2 cellular contexts compared by ENCODE assay signal in genomic region chr20:50460608-50461268, GRCh38.
TF ChIP-seq lines count a peak whose summit lies in the region.

No MANE protein-coding gene starts in this region.

TF ChIP-seq in HEK293, 187 proteins besides CTCF, POLR2A, EP300 and RAD21 (continued from another document and continues in another):
- TF ChIP-seq, protein P1, sequence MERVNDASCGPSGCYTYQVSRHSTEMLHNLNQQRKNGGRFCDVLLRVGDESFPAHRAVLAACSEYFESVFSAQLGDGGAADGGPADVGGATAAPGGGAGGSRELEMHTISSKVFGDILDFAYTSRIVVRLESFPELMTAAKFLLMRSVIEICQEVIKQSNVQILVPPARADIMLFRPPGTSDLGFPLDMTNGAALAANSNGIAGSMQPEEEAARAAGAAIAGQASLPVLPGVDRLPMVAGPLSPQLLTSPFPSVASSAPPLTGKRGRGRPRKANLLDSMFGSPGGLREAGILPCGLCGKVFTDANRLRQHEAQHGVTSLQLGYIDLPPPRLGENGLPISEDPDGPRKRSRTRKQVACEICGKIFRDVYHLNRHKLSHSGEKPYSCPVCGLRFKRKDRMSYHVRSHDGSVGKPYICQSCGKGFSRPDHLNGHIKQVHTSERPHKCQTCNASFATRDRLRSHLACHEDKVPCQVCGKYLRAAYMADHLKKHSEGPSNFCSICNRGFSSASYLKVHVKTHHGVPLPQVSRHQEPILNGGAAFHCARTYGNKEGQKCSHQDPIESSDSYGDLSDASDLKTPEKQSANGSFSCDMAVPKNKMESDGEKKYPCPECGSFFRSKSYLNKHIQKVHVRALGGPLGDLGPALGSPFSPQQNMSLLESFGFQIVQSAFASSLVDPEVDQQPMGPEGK (tag by site-specific recombination; IDR thresholded peaks at IDR 0.05): peak; percentile 59
- TF ChIP-seq ZIC2 (tag by site-specific recombination; IDR thresholded peaks at IDR 0.05) (0 out of 2 replicates have a peak, but pooled peaks have one; percentile 42), WT1 (tag by site-specific recombination; IDR thresholded peaks at IDR 0.05) (no peak), ZNF580 (tag by site-specific recombination; IDR thresholded peaks at IDR 0.05) (no peak), KLF9 (tag by site-specific recombination; IDR thresholded peaks at IDR 0.05; ENCODE audit: low read depth) (no peak), ZNF645 (tag by site-specific recombination; IDR thresholded peaks at IDR 0.05) (no peak), ZNF266 (tag by site-specific recombination; IDR thresholded peaks at IDR 0.05; ENCODE audit: low read depth) (no peak), ZNF621 (tag by site-specific recombination; IDR thresholded peaks at IDR 0.05) (no peak), ZNF184 (tag by site-specific recombination; IDR thresholded peaks at IDR 0.05) (no peak), ZNF19 (tag by site-specific recombination; IDR thresholded peaks at IDR 0.05; ENCODE audit: low read depth) (no peak), GLIS2 (tag by site-specific recombination; IDR thresholded peaks at IDR 0.05) (no peak), ZNF23 (tag by site-specific recombination; IDR thresholded peaks at IDR 0.05; ENCODE audit: borderline replicate concordance) (no peak), ZNF398 (tag by site-specific recombination; IDR thresholded peaks at IDR 0.05) (no peak), ZNF239 (tag by site-specific recombination; IDR thresholded peaks at IDR 0.05) (no peak), ZNF768 (tag by site-specific recombination; IDR thresholded peaks at IDR 0.05) (no peak), IKZF3 (tag by site-specific recombination; IDR thresholded peaks at IDR 0.05) (peak; percentile 87), ZNF654 (tag by site-specific recombination; IDR thresholded peaks at IDR 0.05; ENCODE audit: low read depth) (peak; percentile 67), PRDM10 (tag by site-specific recombination; IDR thresholded peaks at IDR 0.05) (no peak), ZNF670 (tag by site-specific recombination; IDR thresholded peaks at IDR 0.05; ENCODE audit: low read depth) (no peak), ZNF169 (tag by site-specific recombination; IDR thresholded peaks at IDR 0.05) (no peak), ZBTB17 (tag by site-specific recombination; IDR thresholded peaks at IDR 0.05) (peak; percentile 40; the same call in 1 of the 2 replicates)

TF ChIP-seq in HepG2, 621 proteins besides CTCF, POLR2A, EP300 and RAD21 (continued from another document and continues in another):
- TF ChIP-seq, protein P2, sequence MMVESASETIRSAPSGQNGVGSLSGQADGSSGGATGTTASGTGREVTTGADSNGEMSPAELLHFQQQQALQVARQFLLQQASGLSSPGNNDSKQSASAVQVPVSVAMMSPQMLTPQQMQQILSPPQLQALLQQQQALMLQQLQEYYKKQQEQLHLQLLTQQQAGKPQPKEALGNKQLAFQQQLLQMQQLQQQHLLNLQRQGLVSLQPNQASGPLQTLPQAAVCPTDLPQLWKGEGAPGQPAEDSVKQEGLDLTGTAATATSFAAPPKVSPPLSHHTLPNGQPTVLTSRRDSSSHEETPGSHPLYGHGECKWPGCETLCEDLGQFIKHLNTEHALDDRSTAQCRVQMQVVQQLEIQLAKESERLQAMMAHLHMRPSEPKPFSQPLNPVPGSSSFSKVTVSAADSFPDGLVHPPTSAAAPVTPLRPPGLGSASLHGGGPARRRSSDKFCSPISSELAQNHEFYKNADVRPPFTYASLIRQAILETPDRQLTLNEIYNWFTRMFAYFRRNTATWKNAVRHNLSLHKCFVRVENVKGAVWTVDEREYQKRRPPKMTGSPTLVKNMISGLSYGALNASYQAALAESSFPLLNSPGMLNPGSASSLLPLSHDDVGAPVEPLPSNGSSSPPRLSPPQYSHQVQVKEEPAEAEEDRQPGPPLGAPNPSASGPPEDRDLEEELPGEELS (CRISPR knock-in tag; IDR thresholded peaks at IDR 0.05): peak; percentile 81
- TF ChIP-seq PLRG1 (conservative IDR thresholded peaks at IDR 0.05): no peak
- peak; percentile 85 for TF ChIP-seq CBFB (CRISPR knock-in tag; IDR thresholded peaks at IDR 0.05)
- no peak for TF ChIP-seq ZNF510 (CRISPR knock-in tag; IDR thresholded peaks at IDR 0.05; ENCODE audit: low read depth)
- no peak for TF ChIP-seq PRDM15 (CRISPR knock-in tag; IDR thresholded peaks at IDR 0.05)
- peak; percentile 60; the same call in 1 of the 2 replicates for TF ChIP-seq NFKBIZ (CRISPR knock-in tag; IDR thresholded peaks at IDR 0.05)
- TF ChIP-seq SOX6 (IDR thresholded peaks at IDR 0.05): no peak
- peak; percentile 87 for TF ChIP-seq SOX6 (CRISPR knock-in tag; IDR thresholded peaks at IDR 0.05)
- no peak for TF ChIP-seq ETS1 (CRISPR knock-in tag; IDR thresholded peaks at IDR 0.05)
- no peak for TF ChIP-seq ZNF703 (CRISPR knock-in tag; IDR thresholded peaks at IDR 0.05; ENCODE audit: borderline replicate concordance)
- TF ChIP-seq, protein P3, sequence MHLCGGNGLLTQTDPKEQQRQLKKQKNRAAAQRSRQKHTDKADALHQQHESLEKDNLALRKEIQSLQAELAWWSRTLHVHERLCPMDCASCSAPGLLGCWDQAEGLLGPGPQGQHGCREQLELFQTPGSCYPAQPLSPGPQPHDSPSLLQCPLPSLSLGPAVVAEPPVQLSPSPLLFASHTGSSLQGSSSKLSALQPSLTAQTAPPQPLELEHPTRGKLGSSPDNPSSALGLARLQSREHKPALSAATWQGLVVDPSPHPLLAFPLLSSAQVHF (CRISPR knock-in tag; IDR thresholded peaks at IDR 0.05): no peak
- TF ChIP-seq POLR2AphosphoS5 (IDR thresholded peaks at IDR 0.05; ENCODE audit: low read depth, low read length): no peak
- no peak for TF ChIP-seq MYNN (CRISPR knock-in tag; IDR thresholded peaks at IDR 0.05; ENCODE audit: low read depth)
- TF ChIP-seq, protein P4, sequence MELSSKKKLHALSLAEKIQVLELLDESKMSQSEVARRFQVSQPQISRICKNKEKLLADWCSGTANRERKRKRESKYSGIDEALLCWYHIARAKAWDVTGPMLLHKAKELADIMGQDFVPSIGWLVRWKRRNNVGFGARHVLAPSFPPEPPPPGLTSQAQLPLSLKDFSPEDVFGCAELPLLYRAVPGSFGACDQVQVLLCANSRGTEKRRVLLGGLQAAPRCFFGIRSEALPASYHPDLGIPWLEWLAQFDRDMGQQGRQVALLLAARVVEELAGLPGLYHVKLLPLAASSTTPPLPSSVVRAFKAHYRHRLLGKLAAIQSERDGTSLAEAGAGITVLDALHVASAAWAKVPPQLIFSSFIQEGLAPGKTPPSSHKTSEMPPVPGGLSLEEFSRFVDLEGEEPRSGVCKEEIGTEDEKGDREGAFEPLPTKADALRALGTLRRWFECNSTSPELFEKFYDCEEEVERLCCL (CRISPR knock-in tag; IDR thresholded peaks at IDR 0.05; ENCODE audit: borderline replicate concordance): no peak
- TF ChIP-seq GATAD1 (CRISPR knock-in tag; IDR thresholded peaks at IDR 0.05): peak; percentile 63; the same call in 1 of the 2 replicates
- TF ChIP-seq HNRNPK (IDR thresholded peaks at IDR 0.05; ENCODE audit: low read depth, low read length, poor library complexity, severe bottlenecking): no peak
- TF ChIP-seq, protein P5, sequence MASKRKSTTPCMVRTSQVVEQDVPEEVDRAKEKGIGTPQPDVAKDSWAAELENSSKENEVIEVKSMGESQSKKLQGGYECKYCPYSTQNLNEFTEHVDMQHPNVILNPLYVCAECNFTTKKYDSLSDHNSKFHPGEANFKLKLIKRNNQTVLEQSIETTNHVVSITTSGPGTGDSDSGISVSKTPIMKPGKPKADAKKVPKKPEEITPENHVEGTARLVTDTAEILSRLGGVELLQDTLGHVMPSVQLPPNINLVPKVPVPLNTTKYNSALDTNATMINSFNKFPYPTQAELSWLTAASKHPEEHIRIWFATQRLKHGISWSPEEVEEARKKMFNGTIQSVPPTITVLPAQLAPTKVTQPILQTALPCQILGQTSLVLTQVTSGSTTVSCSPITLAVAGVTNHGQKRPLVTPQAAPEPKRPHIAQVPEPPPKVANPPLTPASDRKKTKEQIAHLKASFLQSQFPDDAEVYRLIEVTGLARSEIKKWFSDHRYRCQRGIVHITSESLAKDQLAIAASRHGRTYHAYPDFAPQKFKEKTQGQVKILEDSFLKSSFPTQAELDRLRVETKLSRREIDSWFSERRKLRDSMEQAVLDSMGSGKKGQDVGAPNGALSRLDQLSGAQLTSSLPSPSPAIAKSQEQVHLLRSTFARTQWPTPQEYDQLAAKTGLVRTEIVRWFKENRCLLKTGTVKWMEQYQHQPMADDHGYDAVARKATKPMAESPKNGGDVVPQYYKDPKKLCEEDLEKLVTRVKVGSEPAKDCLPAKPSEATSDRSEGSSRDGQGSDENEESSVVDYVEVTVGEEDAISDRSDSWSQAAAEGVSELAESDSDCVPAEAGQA (IDR thresholded peaks at IDR 0.05; ENCODE audit: low read depth): no peak
- TF ChIP-seq, protein P5 (CRISPR knock-in tag; IDR thresholded peaks at IDR 0.05; ENCODE audit: borderline replicate concordance): no peak
- TF ChIP-seq ATF7-NPFF (CRISPR knock-in tag; IDR thresholded peaks at IDR 0.05; ENCODE audit: low read depth): no peak; the same call in 1 of the 2 replicates
- no peak for TF ChIP-seq ATF4 (CRISPR knock-in tag; IDR thresholded peaks at IDR 0.05)
- TF ChIP-seq BCL6 (CRISPR knock-in tag; IDR thresholded peaks at IDR 0.05): peak; percentile 48; the same call in 1 of the 2 replicates
- no peak for TF ChIP-seq ZNF530 (CRISPR knock-in tag; IDR thresholded peaks at IDR 0.05; ENCODE audit: low read depth)
- TF ChIP-seq RELA (CRISPR knock-in tag; IDR thresholded peaks at IDR 0.05): peak; percentile 48; the same call in 1 of the 2 replicates
